In genomic region chr1:228185641-228185965, GRCh38 we compare ENCODE assay signal across 16 cellular contexts. TPM values are rescaled to one million over a fixed set of nuclear protein-coding genes. Genes with fewer than 3 reads are reported as not detected.
DNase-seq lines count a peak whose midpoint lies in the region; ATAC-seq, FAIRE-seq and TF ChIP-seq lines count a peak whose summit lies in the region.
"Had no signal": no experiment of that assay in that cellular context is flagged by ENCODE, and none has a peak within 500 bp of the region (broad histone marks: within the 10 kb centered on the region; RNA-seq: fewer than 3 reads in every experiment).

No MANE protein-coding gene starts in this region.

- H3K79me2 ChIP-seq in DND-41 (ENCODE audit: insufficient read depth, low read length) (no peaks in the 10 kb centered on the region), Karpas-422 (ENCODE audit: low read length) (no peaks in the 10 kb centered on the region)

- H3K4me3 Mint-ChIP-seq in CD4-positive, alpha-beta T cell, result peak overlapping the region; percentile 48
- no peak overlapping the region for H3K4me3 Mint-ChIP-seq in activated CD8-positive, alpha-beta memory T cell treated with anti-CD3 and anti-CD28 coated beads, Interleukin-2, amount 10 ng/mL, durations not matched to agents 7 days and 5 days
- H3K4me3 Mint-ChIP-seq: naive B cell; T-helper 1 cell treated with Interleukin-12 subunit alpha and Interleukin-12 subunit beta and Interleukin-4 antibody, amounts not matched to agents 30 μg/mL and 1 μg/mL, for 36 hours had no signal

- H3K9ac ChIP-seq in DND-41 (ENCODE audit: low read depth, low read length), result no peak overlapping the region
- no peak overlapping the region for H3K9ac ChIP-seq in kidney (ENCODE audit: low read length in 2 of 2)
- H3K9ac ChIP-seq in Karpas-422 (ENCODE audit: low read length), result no peak overlapping the region

- H3K9me3 Mint-ChIP-seq in CD4-positive, alpha-beta T cell, result no peaks in the 10 kb centered on the region
- no peaks in the 10 kb centered on the region for H3K9me3 Mint-ChIP-seq in activated CD8-positive, alpha-beta memory T cell treated with anti-CD3 and anti-CD28 coated beads, Interleukin-2, amount 10 ng/mL, durations not matched to agents 7 days and 5 days (ENCODE audit: low read depth)
- H3K9me3 Mint-ChIP-seq: T-helper 1 cell treated with Interleukin-12 subunit alpha and Interleukin-12 subunit beta and Interleukin-4 antibody, amounts not matched to agents 30 μg/mL and 1 μg/mL, for 36 hours had no signal

- no peaks in the 10 kb centered on the region for H3K9me3 ChIP-seq in CD4-positive, alpha-beta T cell (ENCODE audit: control insufficient read depth, low read length)
- H3K9me3 ChIP-seq in DND-41 (ENCODE audit: insufficient read depth, low read length, severe bottlenecking), result no peaks in the 10 kb centered on the region
- H3K9me3 ChIP-seq in kidney (ENCODE audit: control insufficient read depth in 1 of 2, low read length in 2 of 2), result no peaks in the 10 kb centered on the region
- no peaks in the 10 kb centered on the region for H3K9me3 ChIP-seq in prostate gland
- no peaks in the 10 kb centered on the region for H3K9me3 ChIP-seq in Karpas-422 (ENCODE audit: low read length)
- H3K9me3 ChIP-seq: testis had no signal

- DNase-seq in CD4-positive, alpha-beta T cell, result peak in 6 of 10 experiments; percentile 25 to 49 (median 30)
- no peak for DNase-seq in DND-41
- peak; percentile 70 for DNase-seq in activated CD8-positive, alpha-beta memory T cell treated with anti-CD3 and anti-CD28 coated beads, Interleukin-2, amount 10 ng/mL, durations not matched to agents 7 days and 5 days
- DNase-seq in kidney, result peak; percentile 31
- DNase-seq in prostate gland (ENCODE audit: low spot score), result no peak
- DNase-seq in DMS53 (lab: John Stamatoyannopoulos, UW), result no peak
- no peak for DNase-seq in effector CD8-positive, alpha-beta T cell (lab: John Stamatoyannopoulos, UW)
- DNase-seq in Karpas-422, result no peak
- DNase-seq: amniotic stem cell, DMS79 treated with DMSO at 0.1 percent for 48 hours, foreskin keratinocyte, left ventricle myocardium superior, naive B cell, testis had no signal

- no peak overlapping the region for H3K4me2 ChIP-seq in DND-41 (ENCODE audit: insufficient read depth, low read length)
- H3K4me2 ChIP-seq in Karpas-422 (ENCODE audit: low read depth, low read length, poor library complexity, severe bottlenecking), result no peak overlapping the region

- H3K36me3 ChIP-seq in DND-41 (ENCODE audit: insufficient read depth, low read length) (no peaks in the 10 kb centered on the region; the same call in 1 of the 2 replicates), kidney (ENCODE audit: control insufficient read depth in 1 of 2, insufficient read depth in 2 of 2, low read length in 2 of 2) (no peaks in the 10 kb centered on the region), prostate gland (no peaks in the 10 kb centered on the region), Karpas-422 (ENCODE audit: insufficient read depth, low read length) (no peaks in the 10 kb centered on the region)

- H3K27me3 Mint-ChIP-seq in CD4-positive, alpha-beta T cell, result no peaks in the 10 kb centered on the region
- no peaks in the 10 kb centered on the region for H3K27me3 Mint-ChIP-seq in activated CD8-positive, alpha-beta memory T cell treated with anti-CD3 and anti-CD28 coated beads, Interleukin-2, amount 10 ng/mL, durations not matched to agents 7 days and 5 days
- H3K27me3 Mint-ChIP-seq: naive B cell had no signal

- ATAC-seq in CD4-positive, alpha-beta T cell (ENCODE audit: poor library complexity), result peak; percentile 89
- peak; percentile 56 for ATAC-seq in DND-41 (ENCODE audit: insufficient read depth, low read depth)
- ATAC-seq in activated CD8-positive, alpha-beta memory T cell treated with anti-CD3 and anti-CD28 coated beads, Interleukin-2, amount 10 ng/mL, durations not matched to agents 7 days and 5 days, result peak; percentile 88
- ATAC-seq: foreskin keratinocyte, left ventricle myocardium superior had no signal

- no peak for FAIRE-seq in kidney (lab: Jason Lieb, UNC)
- FAIRE-seq: endothelial cell of umbilical vein had no signal

- POLR2A ChIA-PET in CD4-positive, alpha-beta T cell (lab: Charles Lee), result interaction anchor here (0.6 kb wide), 1 partner anchor 221 kb away, joined by 4 read pairs; the partner anchor contains the start of gene TRIM11

- no peak for TF ChIP-seq POLR2A in prostate gland (IDR thresholded peaks at IDR 0.05)

- H3K9me2 ChIP-seq in Karpas-422 (replicated peaks; ENCODE audit: insufficient read depth, low read length), result no peaks in the 10 kb centered on the region

- peaks cover 24% of the 10 kb centered on the region for H3K4me1 Mint-ChIP-seq in CD4-positive, alpha-beta T cell (ENCODE audit: low read depth)
- H3K4me1 Mint-ChIP-seq in activated CD8-positive, alpha-beta memory T cell treated with anti-CD3 and anti-CD28 coated beads, Interleukin-2, amount 10 ng/mL, durations not matched to agents 7 days and 5 days, result peaks cover 15% of the 10 kb centered on the region

- CTCF ChIA-PET in CD4-positive, alpha-beta T cell (lab: Charles Lee), result interaction anchor here (1.0 to 1.1 kb wide), 2 partner anchors 19 to 20 kb away, joined by 3 read pairs; partner anchors contain the start of gene IBA57
- CTCF ChIA-PET in activated CD8-positive, alpha-beta memory T cell treated with anti-CD3 and anti-CD28 coated beads, Interleukin-2, amount 10 ng/mL, durations not matched to agents 7 days and 5 days (lab: Charles Lee), result no interaction called here

- no peak overlapping the region for H3K4me3 ChIP-seq in DND-41 (ENCODE audit: low read depth in 1 of 2, low read length in 2 of 2)
- no peak overlapping the region for H3K4me3 ChIP-seq in kidney (ENCODE audit: low read length in 2 of 2)
- no peak overlapping the region for H3K4me3 ChIP-seq in prostate gland
- no peak overlapping the region for H3K4me3 ChIP-seq in Karpas-422 (ENCODE audit: low read length)
- H3K4me3 ChIP-seq: testis had no signal

- no peaks in the 10 kb centered on the region for H4K20me1 ChIP-seq in DND-41 (ENCODE audit: insufficient read depth, low read length)
- H4K20me1 ChIP-seq in Karpas-422 (ENCODE audit: insufficient read depth, low read depth, low read length), result no peaks in the 10 kb centered on the region

- H3K27ac ChIP-seq in CD4-positive, alpha-beta T cell (ENCODE audit: low read depth, low read length), result no peak overlapping the region
- H3K27ac ChIP-seq in DND-41 (ENCODE audit: low read length), result no peak overlapping the region
- H3K27ac ChIP-seq in kidney (ENCODE audit: low read depth in 2 of 2, low read length in 2 of 2), result no peak overlapping the region
- no peak overlapping the region for H3K27ac ChIP-seq in prostate gland
- H3K27ac ChIP-seq in Karpas-422 (ENCODE audit: low read length), result no peak overlapping the region
- H3K27ac ChIP-seq: foreskin keratinocyte, testis had no signal

- peak overlapping the region; percentile 88 for H3K27ac Mint-ChIP-seq in CD4-positive, alpha-beta T cell
- no peak overlapping the region for H3K27ac Mint-ChIP-seq in activated CD8-positive, alpha-beta memory T cell treated with anti-CD3 and anti-CD28 coated beads, Interleukin-2, amount 10 ng/mL, durations not matched to agents 7 days and 5 days
- H3K27ac Mint-ChIP-seq: T-helper 1 cell treated with Interleukin-12 subunit alpha and Interleukin-12 subunit beta and Interleukin-4 antibody, amounts not matched to agents 30 μg/mL and 1 μg/mL, for 36 hours had no signal

- no peaks in the 10 kb centered on the region for H3K27me3 ChIP-seq in CD4-positive, alpha-beta T cell (ENCODE audit: control insufficient read depth, insufficient read depth, low read length)
- H3K27me3 ChIP-seq in DND-41 (ENCODE audit: insufficient read depth, low read length, poor library complexity) (no peaks in the 10 kb centered on the region), prostate gland (replicated peaks; ENCODE audit: insufficient read depth) (no peaks in the 10 kb centered on the region), Karpas-422 (ENCODE audit: low read length) (no peaks in the 10 kb centered on the region)
- H3K27me3 ChIP-seq: foreskin keratinocyte, testis had no signal

- 66% methylated on average over 11 of the region's 11 CpGs for WGBS in prostate gland

- H2AFZ ChIP-seq in DND-41 (ENCODE audit: low read depth, low read length) (no peak overlapping the region), Karpas-422 (ENCODE audit: low read length) (no peak overlapping the region)

- intact Hi-C loops in CD4-positive, alpha-beta T cell (cut with DNase I, micrococcal nuclease), result no loop called here
- intact Hi-C loops in kidney (cut with DNase I), result no loop called here
- intact Hi-C loops in prostate gland (cut with DNase I), result no loop called here

- H3K4me1 ChIP-seq in DND-41 (ENCODE audit: insufficient read depth, low read length) (no peaks in the 10 kb centered on the region), kidney (ENCODE audit: control insufficient read depth in 1 of 2, insufficient read depth in 1 of 2, low read depth in 1 of 2, low read length in 2 of 2) (peaks cover 0 to 4% of the 10 kb centered on the region in 2 donors), prostate gland (replicated peaks) (no peaks in the 10 kb centered on the region), Karpas-422 (ENCODE audit: low read length) (no peaks in the 10 kb centered on the region)
- H3K4me1 ChIP-seq: foreskin keratinocyte, testis had no signal

- TF ChIP-seq CTCF in CD4-positive, alpha-beta T cell (IDR thresholded peaks at IDR 0.05), result no peak
- no peak for TF ChIP-seq CTCF in DND-41 (IDR thresholded peaks at IDR 0.05; ENCODE audit: borderline replicate concordance, extremely low read depth, low read length, poor library complexity, severe bottlenecking)
- no peak for TF ChIP-seq CTCF in kidney (IDR thresholded peaks at IDR 0.05; ENCODE audit: borderline replicate concordance, extremely low read depth, insufficient read depth)
- TF ChIP-seq CTCF in prostate gland (IDR thresholded peaks at IDR 0.05), result no peak

- peaks cover 6% of the 10 kb centered on the region for H3K36me3 Mint-ChIP-seq in CD4-positive, alpha-beta T cell (ENCODE audit: low read depth)
- H3K36me3 Mint-ChIP-seq in activated CD8-positive, alpha-beta memory T cell treated with anti-CD3 and anti-CD28 coated beads, Interleukin-2, amount 10 ng/mL, durations not matched to agents 7 days and 5 days, result no peaks in the 10 kb centered on the region
- H3K36me3 Mint-ChIP-seq: naive B cell had no signal

RNA-seq across cellular contexts. Expression of gene IBA57, which starts 20.0 kb away (rescaled TPM):
- 10 to 100 TPM; 19.7 to 19.9 TPM for total RNA-seq in CD4-positive, alpha-beta T cell
- total RNA-seq in activated CD8-positive, alpha-beta memory T cell treated with anti-CD3 and anti-CD28 coated beads, Interleukin-2, amount 10 ng/mL, durations not matched to agents 7 days and 5 days, result 1 to 10 TPM; 6.8 to 8.5 TPM
- 13.0 TPM for total RNA-seq in kidney
- 4.7 TPM for polyA plus RNA-seq in kidney (ENCODE audit: insufficient read depth, low read depth, low replicate concordance)
- 10 to 100 TPM in 1 of 2 donors, 1 to 10 TPM in 1; 5.6 to 17.4 TPM for total RNA-seq in prostate gland
- 3.2 and 3.6 TPM in 2 replicates for total RNA-seq in Karpas-422 (2014; rRNA removed; shearing (Covaris generic); ENCODE audit: low replicate concordance)

RNA-seq across cellular contexts. Expression of gene OBSCN, which starts 22.2 kb away (rescaled TPM):
- total RNA-seq in CD4-positive, alpha-beta T cell, result 10 to 100 TPM; 80.8 to 82.2 TPM
- total RNA-seq in activated CD8-positive, alpha-beta memory T cell treated with anti-CD3 and anti-CD28 coated beads, Interleukin-2, amount 10 ng/mL, durations not matched to agents 7 days and 5 days, result 10 to 100 TPM in 1 of 2 experiments, 1 to 10 TPM in 1; 5.7 to 10.4 TPM
- total RNA-seq in kidney (30.0 TPM), prostate gland (10 to 100 TPM; 34.3 to 45.2 TPM)
- 14.5 TPM for polyA plus RNA-seq in kidney (ENCODE audit: insufficient read depth, low read depth, low replicate concordance)
- 17.5 and 24.4 TPM in 2 replicates for total RNA-seq in Karpas-422 (2014; rRNA removed; shearing (Covaris generic); ENCODE audit: low replicate concordance)

RNA-seq across cellular contexts. Expression of gene GJC2, which starts 35.9 kb away (rescaled TPM):
- 1 to 10 TPM; 2.1 to 2.4 TPM for total RNA-seq in CD4-positive, alpha-beta T cell
- 1 to 10 TPM; 1.1 to 1.8 TPM for total RNA-seq in activated CD8-positive, alpha-beta memory T cell treated with anti-CD3 and anti-CD28 coated beads, Interleukin-2, amount 10 ng/mL, durations not matched to agents 7 days and 5 days
- 6.0 TPM for total RNA-seq in kidney
- polyA plus RNA-seq in kidney (ENCODE audit: insufficient read depth, low read depth, low replicate concordance), result 0.73 TPM
- 1 to 10 TPM; 1.9 to 4.1 TPM for total RNA-seq in prostate gland
- total RNA-seq in Karpas-422 (2014; rRNA removed; shearing (Covaris generic); ENCODE audit: low replicate concordance), result 0.69 TPM in 1 of 2 replicates, not detected in the other

RNA-seq across cellular contexts. Expression of gene GUK1, which starts 45.5 kb away (rescaled TPM):
- 100 to 1,000 TPM; 373 to 378 TPM for total RNA-seq in CD4-positive, alpha-beta T cell
- total RNA-seq in activated CD8-positive, alpha-beta memory T cell treated with anti-CD3 and anti-CD28 coated beads, Interleukin-2, amount 10 ng/mL, durations not matched to agents 7 days and 5 days, result 100 to 1,000 TPM; 262 to 325 TPM
- total RNA-seq in kidney (221 TPM), prostate gland (100 to 1,000 TPM; 250 to 458 TPM)
- polyA plus RNA-seq in kidney (ENCODE audit: insufficient read depth, low read depth, low replicate concordance), result 410 TPM
- 74.4 and 203 TPM in 2 replicates for total RNA-seq in Karpas-422 (2014; rRNA removed; shearing (Covaris generic); ENCODE audit: low replicate concordance)

Comparison
In these comparisons a context has a peak if more than half of its experiments do, and no peak if none do; other contexts are left out.
1. DNase-seq: peak in CD4-positive, alpha-beta T cell (6 of 10), activated CD8-positive, alpha-beta memory T cell treated with anti-CD3 and anti-CD28 coated beads, Interleukin-2, amount 10 ng/mL, durations not matched to agents 7 days and 5 days (single experiment) and kidney (single experiment); none in DND-41 (single experiment), prostate gland (single experiment), DMS53 (single experiment), effector CD8-positive, alpha-beta T cell (single experiment) and Karpas-422 (single experiment).
2. Peak in every context shown above with its lines, with median percentiles within 50 percentile points of each other: ATAC-seq.